In genomic region chr17:40926341-40926740, GRCh38 we compare ENCODE assay signal across 24 cellular contexts. TPM values are rescaled to one million over a fixed set of nuclear protein-coding genes. Genes with fewer than 3 reads are reported as not detected.
A peak's percentile ranks its signal among the peaks of the same experiment; 100 is the strongest.
DNase-seq lines count a peak whose midpoint lies in the region; TF ChIP-seq lines count a peak whose summit lies in the region.
"Had no signal": no experiment of that assay in that cellular context is flagged by ENCODE, and none has a peak within 500 bp of the region (broad histone marks: within the 10 kb centered on the region; RNA-seq: fewer than 3 reads in every experiment).

No MANE protein-coding gene starts in this region.

- H3K4me1 ChIP-seq in left ventricle myocardium inferior (no peaks in the 10 kb centered on the region), suprapubic skin (peaks cover 10% of the 10 kb centered on the region)
- H3K4me1 ChIP-seq: BLaER1, Peyer's patch had no signal

- no peak for TF ChIP-seq POLR2A in suprapubic skin (IDR thresholded peaks at IDR 0.05)

- H3K9me3 ChIP-seq in left ventricle myocardium inferior (replicated peaks) (no peaks in the 10 kb centered on the region), suprapubic skin (no peaks in the 10 kb centered on the region)
- H3K9me3 ChIP-seq: BLaER1, Peyer's patch, SJSA1 had no signal

- H3K27ac ChIP-seq in left ventricle myocardium inferior (replicated peaks): no peak overlapping the region
- no peak overlapping the region for H3K27ac ChIP-seq in suprapubic skin
- H3K27ac ChIP-seq: BLaER1, KMS-11, Peyer's patch, SJSA1 had no signal

- TF ChIP-seq CTCF in left ventricle myocardium inferior (IDR thresholded peaks at IDR 0.05; ENCODE audit: borderline replicate concordance) (no peak), suprapubic skin (IDR thresholded peaks at IDR 0.05) (no peak)

- intact Hi-C loops in head of caudate nucleus (cut with DNase I): no loop called here
- intact Hi-C loops in left ventricle myocardium inferior (cut with micrococcal nuclease): no loop called here

- H3K4me3 ChIP-seq in left ventricle myocardium inferior (no peak overlapping the region), suprapubic skin (no peak overlapping the region)
- H3K4me3 ChIP-seq: BLaER1, Peyer's patch, SJSA1 had no signal

- TF ChIP-seq EP300 in suprapubic skin (IDR thresholded peaks at IDR 0.05): no peak

- DNase-seq in GM03348 (ENCODE audit: low spot score): peak; percentile 62
- peak; percentile 52 for DNase-seq in RPMI7951 (ENCODE audit: low read depth)
- DNase-seq in head of caudate nucleus: peak in 26 of 42 donors; percentile 4 to 71 (median 36)
- no peak for DNase-seq in NCI-H2196 treated with DMSO at 0.1 percent for 48 hours (lab: John Stamatoyannopoulos, UW; ENCODE audit: unreplicated experiment)
- DNase-seq in T1000 (lab: John Stamatoyannopoulos, UW): no peak
- no peak for DNase-seq in left ventricle myocardium inferior
- DNase-seq in suprapubic skin (ENCODE audit: low spot score in 2 of 2): no peak
- DNase-seq: CD4-positive, alpha-beta T cell; DMS153; GF-D8; HCEC 1CT; IMR-90; MV-4-11; NCI-H1105 treated with DMSO at 0.1 percent for 48 hours; NCI-H1694; NCI-H2081; NCI-H2171; NCI-H524 treated with DMSO at 0.1 percent for 48 hours; NCI-H82; Peyer's patch; SW 1271 had no signal

- WGBS in suprapubic skin: 47% methylated on average over 8 of the region's 8 CpGs

- peaks cover 48% of the 10 kb centered on the region for H3K27me3 ChIP-seq in left ventricle myocardium inferior (ENCODE audit: low read depth)
- H3K27me3 ChIP-seq in suprapubic skin: no peaks in the 10 kb centered on the region
- H3K27me3 ChIP-seq: BLaER1, Peyer's patch, SJSA1 had no signal

- H3K36me3 ChIP-seq in left ventricle myocardium inferior: no peaks in the 10 kb centered on the region
- no peaks in the 10 kb centered on the region for H3K36me3 ChIP-seq in suprapubic skin
- H3K36me3 ChIP-seq: BLaER1, Peyer's patch, SJSA1 had no signal

RNA-seq across cellular contexts. Expression of gene KRT23, which starts 11.1 kb away (rescaled TPM):
- total RNA-seq in RPMI7951 (2014; rRNA removed; shearing (Covaris generic)): 0.20 TPM in 1 of 2 replicates, not detected in the other
- total RNA-seq in left ventricle myocardium inferior (0.33 TPM), suprapubic skin (100 to 1,000 TPM in 3 of 4 donors, 10 to 100 TPM in 1; 84.6 to 310 (median 217) TPM)
- total RNA-seq: CD4-positive, alpha-beta T cell; SJSA1 had no signal

RNA-seq across cellular contexts. Expression of gene KRT39, which starts 40.4 kb away (rescaled TPM):
- total RNA-seq in RPMI7951 (2014; rRNA removed; shearing (Covaris generic)): 0.24 TPM in 1 of 2 replicates, not detected in the other
- not detected for total RNA-seq in left ventricle myocardium inferior
- total RNA-seq in suprapubic skin: 10 to 100 TPM in 1 of 4 donors, 1 to 10 TPM in 1, not detected in 2; 2.5 to 13.3 TPM
- total RNA-seq: CD4-positive, alpha-beta T cell; IMR-90; Peyer's patch; SJSA1 had no signal

RNA-seq across cellular contexts. Expression of gene KRT20, which starts 41.3 kb away (rescaled TPM):
- not detected in 2 replicates for total RNA-seq in RPMI7951 (2014; rRNA removed; shearing (Covaris generic))
- total RNA-seq in left ventricle myocardium inferior (not detected), suprapubic skin (under 1 TPM in 1 of 4 donors, not detected in 3; 0.60 TPM)
- total RNA-seq: CD4-positive, alpha-beta T cell; IMR-90; SJSA1 had no signal

RNA-seq across cellular contexts. Expression of gene KRT40, which starts 57.8 kb away (rescaled TPM):
- total RNA-seq in RPMI7951 (2014; rRNA removed; shearing (Covaris generic)): not detected in 2 replicates
- total RNA-seq in left ventricle myocardium inferior (not detected), suprapubic skin (10 to 100 TPM in 1 of 4 donors, 1 to 10 TPM in 1, under 1 TPM in 1, not detected in 1; 0.98 to 12.5 (median 3.9) TPM)
- total RNA-seq: CD4-positive, alpha-beta T cell; IMR-90; SJSA1 had no signal

RNA-seq across cellular contexts. Expression of gene KRT12, which starts 59.3 kb away (rescaled TPM):
- not detected in 2 replicates for total RNA-seq in RPMI7951 (2014; rRNA removed; shearing (Covaris generic))
- total RNA-seq in left ventricle myocardium inferior: not detected
- total RNA-seq in suprapubic skin: not detected
- total RNA-seq: CD4-positive, alpha-beta T cell; IMR-90; SJSA1 had no signal

Comparison
In these comparisons a context has a peak if more than half of its experiments do, and no peak if none do; other contexts are left out.
1. DNase-seq: peak in GM03348 (single experiment), RPMI7951 (single experiment) and head of caudate nucleus (26 of 42); none in NCI-H2196 treated with DMSO at 0.1 percent for 48 hours (single experiment), T1000 (single experiment), left ventricle myocardium inferior (single experiment) and suprapubic skin (0 of 2).
2. RNA of gene KRT23, which starts 11.1 kb away (total RNA-seq): 84.6 to 310 TPM in suprapubic skin; 0.33 TPM in left ventricle myocardium inferior (single experiment) and 0.20 TPM in RPMI7951; every median in the first group is over 10 times any median in the second.